Comparison of ENCODE assay signal across 33 cellular contexts in the genomic region with DNA sequence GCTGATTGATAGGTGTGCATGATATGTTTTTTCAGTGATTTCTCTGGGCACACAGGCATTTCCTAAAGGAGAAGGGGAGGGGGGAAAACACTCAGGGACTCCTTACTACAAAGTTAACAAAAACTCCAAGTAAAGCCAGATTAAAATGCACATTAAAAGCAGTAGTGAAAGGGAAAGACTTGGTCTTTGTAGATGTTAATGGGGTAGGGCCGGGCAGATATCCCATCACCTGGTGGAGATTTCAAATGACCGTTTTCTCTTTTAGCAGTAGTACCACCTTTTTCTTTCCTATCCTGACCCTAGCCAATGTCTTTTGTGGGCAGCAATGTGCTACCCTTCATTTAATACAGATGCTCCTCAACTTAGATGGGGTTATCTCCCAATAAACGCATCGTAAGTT.
"Had no signal": no experiment of that assay in that cellular context is flagged by ENCODE, and none has a peak within 500 bp of the region (broad histone marks: within the 10 kb centered on the region; RNA-seq: fewer than 3 reads in every experiment).

No MANE protein-coding gene starts in this region.

- ATAC-seq: activated CD8-positive, alpha-beta T cell treated with anti-CD3 and anti-CD28 coated beads, Interleukin-2, amount 10 ng/mL, durations not matched to agents 7 days and 5 days; body of pancreas; PC-3 had no signal

- H3K36me3 Mint-ChIP-seq: activated naive CD4-positive, alpha-beta T cell treated with anti-CD3 and anti-CD28 coated beads, Interleukin-2, amount 50 U/mL, for 72 hours had no signal

- H3K4me3 Mint-ChIP-seq: activated CD4-positive, alpha-beta T cell treated with anti-CD3 and anti-CD28 coated beads, Interleukin-2, amount 10 ng/mL, durations not matched to agents 24 days and 14 days; activated CD8-positive, alpha-beta T cell treated with anti-CD3 and anti-CD28 coated beads, Interleukin-2, amount 10 ng/mL, durations not matched to agents 7 days and 5 days; activated naive CD4-positive, alpha-beta T cell treated with anti-CD3 and anti-CD28 coated beads for 36 hours; activated T-cell treated with anti-CD3 and anti-CD28 coated beads, Interleukin-2, amount 50 U/mL, for 24 hours had no signal

- H3K9me3 Mint-ChIP-seq: activated naive CD4-positive, alpha-beta T cell treated with anti-CD3 and anti-CD28 coated beads for 36 hours; activated naive CD4-positive, alpha-beta T cell treated with anti-CD3 and anti-CD28 coated beads, Interleukin-2, amount 50 U/mL, for 72 hours; activated T-cell treated with anti-CD3 and anti-CD28 coated beads, Interleukin-2, amount 50 U/mL, for 24 hours had no signal

- H3K4me1 ChIP-seq: adrenal gland, body of pancreas, breast epithelium, Peyer's patch, SJSA1 had no signal

- H3K27ac ChIP-seq: adrenal gland, body of pancreas, breast epithelium, KMS-11, Peyer's patch, SJSA1, VCaP had no signal

- H3K27me3 Mint-ChIP-seq: activated CD4-positive, alpha-beta T cell treated with anti-CD3 and anti-CD28 coated beads, Interleukin-2, amount 10 ng/mL, durations not matched to agents 24 days and 14 days; activated T-cell treated with anti-CD3 and anti-CD28 coated beads, Interleukin-2, amount 50 U/mL, for 24 hours had no signal

- H3K9me3 ChIP-seq: adrenal gland, body of pancreas, breast epithelium, Peyer's patch, SJSA1 had no signal

- DNase-seq: activated CD4-positive, alpha-beta T cell treated with anti-CD3 and anti-CD28 coated beads for 1 hour; activated CD4-positive, alpha-beta T cell treated with anti-CD3 and anti-CD28 coated beads, Interleukin-2, amount 10 ng/mL, durations not matched to agents 24 days and 14 days; activated CD4-positive, alpha-beta T cell treated with anti-CD3 and anti-CD28 coated beads, Interleukin-2, amount 50 U/mL, for 4 hours; activated CD4-positive, CD25-positive, alpha-beta regulatory T cell; activated CD8-positive, alpha-beta T cell treated with anti-CD3 and anti-CD28 coated beads, Interleukin-2, amount 10 ng/mL, durations not matched to agents 7 days and 5 days; activated gamma-delta T cell treated with Interleukin-2 at 50 U/mL for 16 hours; activated naive CD4-positive, alpha-beta T cell treated with anti-CD3 and anti-CD28 coated beads for 36 hours; activated T-cell treated with anti-CD3 and anti-CD28 coated beads, Interleukin-2, amount 50 U/mL, for 24 hours; adrenal gland; body of pancreas; MM.1S; MV-4-11; NCI-H1092; NCI-H1436 treated with DMSO at 0.1 percent for 48 hours; NCI-H1694 treated with DMSO at 0.1 percent for 48 hours; NCI-H2029; NCI-H510A; NCI-H526; NCI-H748 treated with DMSO at 0.1 percent for 48 hours; NK-92 treated with Interleukin-12 subunit alpha and Interleukin-12 subunit beta, amount 100 ng/mL, for 24 hours; PC-3; Peyer's patch; RPMI8226; SHP77 treated with DMSO at 0.1 percent for 48 hours; SW 1271; T-helper 1 cell; T-helper 9 cell had no signal

- H3K4me3 ChIP-seq: adrenal gland, body of pancreas, breast epithelium, Peyer's patch, SJSA1 had no signal

- H3K27ac Mint-ChIP-seq: activated CD4-positive, alpha-beta T cell treated with anti-CD3 and anti-CD28 coated beads, Interleukin-2, amount 10 ng/mL, durations not matched to agents 24 days and 14 days; activated CD8-positive, alpha-beta T cell treated with anti-CD3 and anti-CD28 coated beads, Interleukin-2, amount 10 ng/mL, durations not matched to agents 7 days and 5 days; activated naive CD4-positive, alpha-beta T cell treated with anti-CD3 and anti-CD28 coated beads for 36 hours; activated T-cell treated with anti-CD3 and anti-CD28 coated beads, Interleukin-2, amount 50 U/mL, for 24 hours had no signal

- H3K27me3 ChIP-seq: adrenal gland, body of pancreas, breast epithelium, Peyer's patch, SJSA1 had no signal

- H3K9ac ChIP-seq: KMS-11 had no signal

- H3K4me2 ChIP-seq: KMS-11 had no signal

- FAIRE-seq: astrocyte had no signal

- H3K36me3 ChIP-seq: breast epithelium, SJSA1 had no signal
